ENCODE assay signal across 6 cellular contexts in the genomic region with DNA sequence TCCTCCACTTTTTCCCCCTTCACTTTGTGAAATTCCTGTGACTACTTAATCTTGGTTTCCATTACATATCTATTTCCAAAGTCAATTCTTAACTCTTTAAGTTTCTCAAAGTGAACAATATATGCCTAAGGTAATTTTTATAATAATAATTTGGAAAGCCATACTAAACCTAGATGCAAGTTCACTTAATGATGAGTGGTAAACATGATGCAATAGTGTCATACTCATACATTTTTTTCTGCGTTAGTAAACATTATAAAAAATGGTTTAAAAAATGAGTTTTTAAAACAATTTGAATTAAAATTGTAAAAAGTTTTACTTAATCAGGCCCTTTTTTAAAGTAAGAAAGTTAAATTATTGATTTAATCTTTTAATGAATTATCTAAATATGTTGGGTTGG.
"Had no signal": no experiment of that assay in that cellular context is flagged by ENCODE, and none has a peak within 500 bp of the region (broad histone marks: within the 10 kb centered on the region; RNA-seq: fewer than 3 reads in every experiment).

No MANE protein-coding gene starts in this region.

- H3K4me1 Mint-ChIP-seq: IgD-negative memory B cell had no signal

- H2AFZ ChIP-seq: GM23338 had no signal

- H3K36me3 Mint-ChIP-seq: IgD-negative memory B cell had no signal

- H3K27me3 Mint-ChIP-seq: IgD-negative memory B cell had no signal

- H3K4me3 Mint-ChIP-seq: GM23338, IgD-negative memory B cell had no signal

- H3K4me3 ChIP-seq: GM23338, HAP-1 had no signal

- H3K36me3 ChIP-seq: HAP-1 had no signal

- H3K9me3 ChIP-seq: HAP-1 had no signal

- DNase-seq: KG1 had no signal

- H3K4me2 ChIP-seq: GM23338 had no signal

- H3K4me1 ChIP-seq: HAP-1 had no signal

- H3K27ac ChIP-seq: HL-60 had no signal

- FAIRE-seq: H54 had no signal

- H3K27ac Mint-ChIP-seq: IgD-negative memory B cell had no signal
